In genomic region chr4:92263575-92263974, GRCh38 we compare ENCODE assay signal across 4 cellular contexts.
TF ChIP-seq lines count a peak whose summit lies in the region.

No MANE protein-coding gene starts in this region.

TF ChIP-seq in GM23338, 12 proteins besides CTCF, POLR2A, EP300 and RAD21:
- TF ChIP-seq CREB1 (CRISPR knock-in tag; IDR thresholded peaks at IDR 0.05; ENCODE audit: low read depth) = no peak
- TF ChIP-seq, protein P1, sequence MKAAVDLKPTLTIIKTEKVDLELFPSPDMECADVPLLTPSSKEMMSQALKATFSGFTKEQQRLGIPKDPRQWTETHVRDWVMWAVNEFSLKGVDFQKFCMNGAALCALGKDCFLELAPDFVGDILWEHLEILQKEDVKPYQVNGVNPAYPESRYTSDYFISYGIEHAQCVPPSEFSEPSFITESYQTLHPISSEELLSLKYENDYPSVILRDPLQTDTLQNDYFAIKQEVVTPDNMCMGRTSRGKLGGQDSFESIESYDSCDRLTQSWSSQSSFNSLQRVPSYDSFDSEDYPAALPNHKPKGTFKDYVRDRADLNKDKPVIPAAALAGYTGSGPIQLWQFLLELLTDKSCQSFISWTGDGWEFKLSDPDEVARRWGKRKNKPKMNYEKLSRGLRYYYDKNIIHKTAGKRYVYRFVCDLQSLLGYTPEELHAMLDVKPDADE (IDR thresholded peaks at IDR 0.05) = no peak
- no peak for TF ChIP-seq NANOG (IDR thresholded peaks at IDR 0.05; ENCODE audit: borderline replicate concordance)
- TF ChIP-seq ZNF331 (CRISPR knock-in tag; IDR thresholded peaks at IDR 0.05; ENCODE audit: low read depth) = no peak
- no peak for TF ChIP-seq JUNB (IDR thresholded peaks at IDR 0.05; ENCODE audit: unreplicated experiment)
- no peak for TF ChIP-seq STAT1 (IDR thresholded peaks at IDR 0.05; ENCODE audit: unreplicated experiment)
- peak; percentile 74 for TF ChIP-seq POLR2AphosphoS5 (IDR thresholded peaks at IDR 0.05; ENCODE audit: low read depth)

TF ChIP-seq in HCT116, 20 proteins besides CTCF, POLR2A, EP300 and RAD21:
- TF ChIP-seq POLR2AphosphoS5 (IDR thresholded peaks at IDR 0.05; ENCODE audit: low read depth, low read length) (no peak), SIN3A (IDR thresholded peaks at IDR 0.05; ENCODE audit: low read depth) (no peak), EZH2 (IDR thresholded peaks at IDR 0.05) (no peak), FOSL1 (IDR thresholded peaks at IDR 0.05; ENCODE audit: low read depth) (no peak), ELF1 (IDR thresholded peaks at IDR 0.05; ENCODE audit: borderline replicate concordance, low read depth) (no peak), CEBPB (IDR thresholded peaks at IDR 0.05; ENCODE audit: low read depth) (no peak), YY1 (IDR thresholded peaks at IDR 0.05; ENCODE audit: extremely low read depth, insufficient replicate concordance, low read depth, low read length) (no peak), TCF7L2 (IDR thresholded peaks at IDR 0.05; ENCODE audit: borderline replicate concordance, extremely low read depth, insufficient read depth, insufficient read length) (no peak), SRF (IDR thresholded peaks at IDR 0.05; ENCODE audit: low read depth) (no peak), EGR1 (IDR thresholded peaks at IDR 0.05; ENCODE audit: low read depth) (no peak), ZFX (IDR thresholded peaks at IDR 0.05) (no peak), SP1 (IDR thresholded peaks at IDR 0.05; ENCODE audit: low read depth) (no peak), CBX3 (IDR thresholded peaks at IDR 0.05; ENCODE audit: low read depth) (no peak), EZH2phosphoT487 (IDR thresholded peaks at IDR 0.05; ENCODE audit: borderline replicate concordance) (no peak), MAX (IDR thresholded peaks at IDR 0.05) (no peak)

TF ChIP-seq in WTC11, 78 proteins besides CTCF, POLR2A, EP300 and RAD21 (continues in another document):
- no peak for TF ChIP-seq SMAD4 (CRISPR knock-in tag; IDR thresholded peaks at IDR 0.05)
- TF ChIP-seq, protein P2, sequence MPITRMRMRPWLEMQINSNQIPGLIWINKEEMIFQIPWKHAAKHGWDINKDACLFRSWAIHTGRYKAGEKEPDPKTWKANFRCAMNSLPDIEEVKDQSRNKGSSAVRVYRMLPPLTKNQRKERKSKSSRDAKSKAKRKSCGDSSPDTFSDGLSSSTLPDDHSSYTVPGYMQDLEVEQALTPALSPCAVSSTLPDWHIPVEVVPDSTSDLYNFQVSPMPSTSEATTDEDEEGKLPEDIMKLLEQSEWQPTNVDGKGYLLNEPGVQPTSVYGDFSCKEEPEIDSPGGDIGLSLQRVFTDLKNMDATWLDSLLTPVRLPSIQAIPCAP (CRISPR knock-in tag; IDR thresholded peaks at IDR 0.05) = no peak
- no peak for TF ChIP-seq MLX (CRISPR knock-in tag; IDR thresholded peaks at IDR 0.05)
- TF ChIP-seq PRRX2 (CRISPR knock-in tag; IDR thresholded peaks at IDR 0.05) = peak; percentile 89
- no peak for TF ChIP-seq E2F4 (CRISPR knock-in tag; IDR thresholded peaks at IDR 0.05; ENCODE audit: borderline replicate concordance, low read depth)
- TF ChIP-seq ZNF219 (CRISPR knock-in tag; IDR thresholded peaks at IDR 0.05; ENCODE audit: borderline replicate concordance) = no peak
- no peak for TF ChIP-seq ZBTB43 (CRISPR knock-in tag; IDR thresholded peaks at IDR 0.05)
- no peak for TF ChIP-seq SP1 (CRISPR knock-in tag; conservative IDR thresholded peaks at IDR 0.05)
- TF ChIP-seq CREB1 (CRISPR knock-in tag; IDR thresholded peaks at IDR 0.05) = no peak
- no peak for TF ChIP-seq TEAD1 (CRISPR knock-in tag; IDR thresholded peaks at IDR 0.05)
- no peak for TF ChIP-seq E2F5 (CRISPR knock-in tag; IDR thresholded peaks at IDR 0.05)
- TF ChIP-seq FOXK1 (CRISPR knock-in tag; IDR thresholded peaks at IDR 0.05) = no peak
- no peak for TF ChIP-seq TEAD4 (CRISPR knock-in tag; IDR thresholded peaks at IDR 0.05)
- no peak for TF ChIP-seq FOXJ3 (CRISPR knock-in tag; IDR thresholded peaks at IDR 0.05; ENCODE audit: borderline replicate concordance)
- TF ChIP-seq TP53 (CRISPR knock-in tag; IDR thresholded peaks at IDR 0.05) = no peak
- TF ChIP-seq, protein P3, sequence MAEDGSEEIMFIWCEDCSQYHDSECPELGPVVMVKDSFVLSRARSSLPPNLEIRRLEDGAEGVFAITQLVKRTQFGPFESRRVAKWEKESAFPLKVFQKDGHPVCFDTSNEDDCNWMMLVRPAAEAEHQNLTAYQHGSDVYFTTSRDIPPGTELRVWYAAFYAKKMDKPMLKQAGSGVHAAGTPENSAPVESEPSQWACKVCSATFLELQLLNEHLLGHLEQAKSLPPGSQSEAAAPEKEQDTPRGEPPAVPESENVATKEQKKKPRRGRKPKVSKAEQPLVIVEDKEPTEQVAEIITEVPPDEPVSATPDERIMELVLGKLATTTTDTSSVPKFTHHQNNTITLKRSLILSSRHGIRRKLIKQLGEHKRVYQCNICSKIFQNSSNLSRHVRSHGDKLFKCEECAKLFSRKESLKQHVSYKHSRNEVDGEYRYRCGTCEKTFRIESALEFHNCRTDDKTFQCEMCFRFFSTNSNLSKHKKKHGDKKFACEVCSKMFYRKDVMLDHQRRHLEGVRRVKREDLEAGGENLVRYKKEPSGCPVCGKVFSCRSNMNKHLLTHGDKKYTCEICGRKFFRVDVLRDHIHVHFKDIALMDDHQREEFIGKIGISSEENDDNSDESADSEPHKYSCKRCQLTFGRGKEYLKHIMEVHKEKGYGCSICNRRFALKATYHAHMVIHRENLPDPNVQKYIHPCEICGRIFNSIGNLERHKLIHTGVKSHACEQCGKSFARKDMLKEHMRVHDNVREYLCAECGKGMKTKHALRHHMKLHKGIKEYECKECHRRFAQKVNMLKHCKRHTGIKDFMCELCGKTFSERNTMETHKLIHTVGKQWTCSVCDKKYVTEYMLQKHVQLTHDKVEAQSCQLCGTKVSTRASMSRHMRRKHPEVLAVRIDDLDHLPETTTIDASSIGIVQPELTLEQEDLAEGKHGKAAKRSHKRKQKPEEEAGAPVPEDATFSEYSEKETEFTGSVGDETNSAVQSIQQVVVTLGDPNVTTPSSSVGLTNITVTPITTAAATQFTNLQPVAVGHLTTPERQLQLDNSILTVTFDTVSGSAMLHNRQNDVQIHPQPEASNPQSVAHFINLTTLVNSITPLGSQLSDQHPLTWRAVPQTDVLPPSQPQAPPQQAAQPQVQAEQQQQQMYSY (CRISPR knock-in tag; IDR thresholded peaks at IDR 0.05) = no peak
- no peak for TF ChIP-seq JAZF1 (CRISPR knock-in tag; IDR thresholded peaks at IDR 0.05)

TF ChIP-seq in H1, 55 proteins besides CTCF, POLR2A, EP300 and RAD21:
- TF ChIP-seq YY1 (IDR thresholded peaks at IDR 0.05; ENCODE audit: low read depth, low read length) (no peak), POLR2AphosphoS5 (IDR thresholded peaks at IDR 0.05; ENCODE audit: low read depth, low read length) (peak; percentile 57; the same call in 1 of the 2 replicates)
